In genomic region chr1:147625274-147625986, GRCh38 we compare ENCODE assay signal across 14 cellular contexts. TPM values are rescaled to one million over a fixed set of nuclear protein-coding genes. Genes with fewer than 3 reads are reported as not detected.
A peak's percentile ranks its signal among the peaks of the same experiment; 100 is the strongest.
DNase-seq lines count a peak whose midpoint lies in the region; ATAC-seq and TF ChIP-seq lines count a peak whose summit lies in the region.
"Had no signal": no experiment of that assay in that cellular context is flagged by ENCODE, and none has a peak within 500 bp of the region (broad histone marks: within the 10 kb centered on the region; RNA-seq: fewer than 3 reads in every experiment).

No MANE protein-coding gene starts in this region.

- H3K4me3 ChIP-seq in osteoblast (ENCODE audit: insufficient read depth, low read length): no peak overlapping the region

- peaks cover 56% of the 10 kb centered on the region for H3K4me1 Mint-ChIP-seq in dendritic cell treated with granulocyte-macrophage colony-stimulating factor and Interleukin-4, amounts not matched to agents 40 ng/mL and 50 ng/mL, for 4 days (ENCODE audit: low read depth)
- peaks cover 20 to 45% (median 34%) of the 10 kb centered on the region in 4 donors for H3K4me1 Mint-ChIP-seq in naive thymus-derived CD8-positive, alpha-beta T cell

- no peaks in the 10 kb centered on the region for H3K27me3 Mint-ChIP-seq in dendritic cell treated with granulocyte-macrophage colony-stimulating factor and Interleukin-4, amounts not matched to agents 40 ng/mL and 50 ng/mL, for 4 days
- H3K27me3 Mint-ChIP-seq in naive thymus-derived CD8-positive, alpha-beta T cell: no peaks in the 10 kb centered on the region

- H3K27me3 ChIP-seq in osteoblast (ENCODE audit: insufficient read depth, low read length): no peaks in the 10 kb centered on the region

- TF ChIP-seq CTCF in osteoblast (IDR thresholded peaks at IDR 0.05; ENCODE audit: extremely low read depth, low read depth, low read length): no peak

- no peaks in the 10 kb centered on the region for H4K20me1 ChIP-seq in osteoblast (ENCODE audit: insufficient read depth, low read length)

- no peak for ATAC-seq in naive thymus-derived CD8-positive, alpha-beta T cell
- no peak for ATAC-seq in GM18505 (IDR thresholded peaks at IDR 0.05; ENCODE audit: unreplicated experiment)

- POLR2A ChIA-PET in naive thymus-derived CD8-positive, alpha-beta T cell (lab: Charles Lee): no interaction called here

- H2AFZ ChIP-seq in osteoblast (ENCODE audit: low read length): no peak overlapping the region
- H2AFZ ChIP-seq: parathyroid adenoma had no signal

- H3K9me3 Mint-ChIP-seq in dendritic cell treated with granulocyte-macrophage colony-stimulating factor and Interleukin-4, amounts not matched to agents 40 ng/mL and 50 ng/mL, for 4 days: no peaks in the 10 kb centered on the region
- no peaks in the 10 kb centered on the region for H3K9me3 Mint-ChIP-seq in naive thymus-derived CD8-positive, alpha-beta T cell

- intact Hi-C loops in dendritic cell treated with granulocyte-macrophage colony-stimulating factor and Interleukin-4, amounts not matched to agents 40 ng/mL and 50 ng/mL, for 4 days (cut with micrococcal nuclease): no loop called here

- no peaks in the 10 kb centered on the region for H3K36me3 ChIP-seq in osteoblast (ENCODE audit: insufficient read depth, low read length)

- H3K27ac Mint-ChIP-seq in dendritic cell treated with granulocyte-macrophage colony-stimulating factor and Interleukin-4, amounts not matched to agents 40 ng/mL and 50 ng/mL, for 4 days: peak overlapping the region; percentile 88
- H3K27ac Mint-ChIP-seq in naive thymus-derived CD8-positive, alpha-beta T cell: peak overlapping the region in 3 of 10 donors; percentile 3 to 61 (median 51)

- no peaks in the 10 kb centered on the region for H3K79me2 ChIP-seq in osteoblast (ENCODE audit: insufficient read depth, low read length)
- H3K79me2 ChIP-seq: parathyroid adenoma had no signal

- no peaks in the 10 kb centered on the region for H3K9me3 ChIP-seq in osteoblast (ENCODE audit: low read depth, low read length)

- no peak overlapping the region for H3K4me2 ChIP-seq in osteoblast (ENCODE audit: insufficient read depth, low read length)

- TF ChIP-seq POLR2A in GM18505 (IDR thresholded peaks at IDR 0.05; ENCODE audit: borderline replicate concordance, extremely low read depth, insufficient read depth, insufficient read length): no peak

- H3K4me3 Mint-ChIP-seq in dendritic cell treated with granulocyte-macrophage colony-stimulating factor and Interleukin-4, amounts not matched to agents 40 ng/mL and 50 ng/mL, for 4 days: peak overlapping the region; percentile 66
- H3K4me3 Mint-ChIP-seq in naive thymus-derived CD8-positive, alpha-beta T cell: no peak overlapping the region

- no peak overlapping the region for H3K27ac ChIP-seq in osteoblast (ENCODE audit: low read depth, low read length)
- H3K27ac ChIP-seq: parathyroid adenoma, RWPE1 had no signal

- DNase-seq in SKM-1 treated with dmso at 0.1 percent for 144 hours (lab: John Stamatoyannopoulos, UW; ENCODE audit: unreplicated experiment) (peak; percentile 33), SKM-1 (lab: John Stamatoyannopoulos, UW; ENCODE audit: unreplicated experiment) (no peak), NCI-H345 (lab: John Stamatoyannopoulos, UW) (peak; percentile 22), smooth muscle cell of the brain vasculature (ENCODE audit: low read depth, low spot score) (peak; percentile 39), osteoblast (ENCODE audit: insufficient read length, low spot score, missing footprints) (no peak)
- no peak for DNase-seq in naive thymus-derived CD8-positive, alpha-beta T cell
- DNase-seq: activated naive CD4-positive, alpha-beta T cell treated with Interleukin-2 at 50 U/mL for 16 hours; DMS 273 treated with DMSO at 0.1 percent for 48 hours; NCI-H1048; T-helper 9 cell had no signal

- H3K4me1 ChIP-seq in osteoblast (ENCODE audit: insufficient read depth, low read length): peaks cover 5% of the 10 kb centered on the region

- peaks cover 46% of the 10 kb centered on the region for H3K36me3 Mint-ChIP-seq in dendritic cell treated with granulocyte-macrophage colony-stimulating factor and Interleukin-4, amounts not matched to agents 40 ng/mL and 50 ng/mL, for 4 days (ENCODE audit: low read depth)
- H3K36me3 Mint-ChIP-seq in naive thymus-derived CD8-positive, alpha-beta T cell: peaks cover 0 to 46% (median 10%) of the 10 kb centered on the region in 3 donors

RNA-seq across cellular contexts. Expression of gene ACP6, which starts 44.9 kb away (rescaled TPM):
- 10 to 100 TPM; 17.5 TPM for total RNA-seq in naive thymus-derived CD8-positive, alpha-beta T cell
- 10 to 100 TPM; 11.3 to 20.2 (median 11.3) TPM for polyA plus RNA-seq in naive thymus-derived CD8-positive, alpha-beta T cell
- total RNA-seq in osteoblast: 6.9 and 9.1 TPM in 2 replicates

Comparison
In these comparisons a context has a peak if more than half of its experiments do, and no peak if none do; other contexts are left out.
1. DNase-seq: peak in SKM-1 treated with dmso at 0.1 percent for 144 hours (single experiment), NCI-H345 (single experiment) and smooth muscle cell of the brain vasculature (single experiment); none in SKM-1 (single experiment), naive thymus-derived CD8-positive, alpha-beta T cell (0 of 10) and osteoblast (single experiment).